In genomic region chr20:33687370-33687915, GRCh38 we compare ENCODE assay signal across 9 cellular contexts. TPM values are rescaled to one million over a fixed set of nuclear protein-coding genes. Genes with fewer than 3 reads are reported as not detected.
DNase-seq lines count a peak whose midpoint lies in the region; ATAC-seq and TF ChIP-seq lines count a peak whose summit lies in the region.
"Had no signal": no experiment of that assay in that cellular context is flagged by ENCODE, and none has a peak within 500 bp of the region (broad histone marks: within the 10 kb centered on the region; RNA-seq: fewer than 3 reads in every experiment).

No MANE protein-coding gene starts in this region.

- H3K9me3 ChIP-seq in GM23248 (ENCODE audit: low read depth) (no peaks in the 10 kb centered on the region), ascending aorta (no peaks in the 10 kb centered on the region)

- no peak overlapping the region for H3K9ac ChIP-seq in GM23248

- H3K27me3 ChIP-seq in GM23248 (replicated peaks; ENCODE audit: insufficient read depth), result no peaks in the 10 kb centered on the region
- H3K27me3 ChIP-seq in ascending aorta, result no peaks in the 10 kb centered on the region

- no peaks in the 10 kb centered on the region for H4K20me1 ChIP-seq in GM23248 (ENCODE audit: insufficient read depth)

- ATAC-seq in omental fat pad (ENCODE audit: low FRiP score) (peak; percentile 27), GM18498 (IDR thresholded peaks at IDR 0.05; ENCODE audit: unreplicated experiment) (no peak)

- TF ChIP-seq CTCF in ascending aorta (IDR thresholded peaks at IDR 0.05) (no peak), omental fat pad (IDR thresholded peaks at IDR 0.05) (no peak)

- peak overlapping the region; percentile 84; the same call in 1 of the 2 replicates for H2AFZ ChIP-seq in GM23248

- DNase-seq in GM23248, result peak; percentile 22
- peak; percentile 88 to 89 for DNase-seq in NOMO-1 (lab: John Stamatoyannopoulos, UW; ENCODE audit: unreplicated experiment in 2 of 2)
- no peak for DNase-seq in ascending aorta (ENCODE audit: low spot score in 2 of 2)
- no peak for DNase-seq in omental fat pad (ENCODE audit: low spot score)
- DNase-seq in GM19238 (ENCODE audit: insufficient read length, low spot score), result no peak
- no peak for DNase-seq in NCI-H2107 treated with DMSO at 0.1 percent for 48 hours (lab: John Stamatoyannopoulos, UW; ENCODE audit: unreplicated experiment)

- peaks cover 22% of the 10 kb centered on the region for H3K79me2 ChIP-seq in GM23248 (ENCODE audit: insufficient read depth)

- H3K4me1 ChIP-seq in GM23248 (ENCODE audit: insufficient read depth) (peaks cover 8% of the 10 kb centered on the region), ascending aorta (peaks cover 3 to 4% of the 10 kb centered on the region in 2 donors)

- in situ Hi-C loops in GM23248 (cut with MboI), result no loop called here

- H3K9me2 ChIP-seq in GM23248 (ENCODE audit: insufficient read depth), result no peaks in the 10 kb centered on the region

- intact Hi-C loops in ascending aorta (cut with DNase I), result no loop called here

- H3K4me2 ChIP-seq in GM23248 (ENCODE audit: unreplicated experiment), result no peak overlapping the region

- no peaks in the 10 kb centered on the region; the same call in 1 of the 2 replicates for H3F3A ChIP-seq in GM23248 (ENCODE audit: insufficient read depth)

- H3K36me3 ChIP-seq in GM23248 (ENCODE audit: low read depth), result no peaks in the 10 kb centered on the region
- H3K36me3 ChIP-seq in ascending aorta, result no peaks in the 10 kb centered on the region

- WGBS in GM23248 (ENCODE audit: low coverage in 1 of 2, low lambda C conversion rate in 2 of 2, missing lambda C conversion rate in 2 of 2), 2 experiments, result 71% methylated on average over 8 of the region's 8 CpGs

- H3K4me3 ChIP-seq in GM23248 (no peak overlapping the region), ascending aorta (no peak overlapping the region)

- H3K27ac ChIP-seq in GM23248 (no peak overlapping the region), ascending aorta (peak overlapping the region; percentile 9 to 58)

RNA-seq across cellular contexts. Expression of gene E2F1, which starts 1.3 kb away (rescaled TPM):
- 9.0 and 12.9 TPM in 2 replicates for total RNA-seq in GM23248 (2014; rRNA removed; shearing (Covaris generic))
- 4.3 and 4.9 TPM in 2 replicates for polyA plus RNA-seq in GM23248 (2016; fragmentation: Nextera tagmentation; extraction: Ambion mirVana)
- total RNA-seq in ascending aorta, result 0.53 TPM
- 1 to 10 TPM; 1.2 to 1.9 (median 1.5) TPM for total RNA-seq in omental fat pad

RNA-seq across cellular contexts. Expression of gene NECAB3, which starts 13.2 kb away (rescaled TPM):
- 27.1 and 27.3 TPM in 2 replicates for total RNA-seq in GM23248 (2014; rRNA removed; shearing (Covaris generic))
- 11.0 and 13.4 TPM in 2 replicates for polyA plus RNA-seq in GM23248 (2016; fragmentation: Nextera tagmentation; extraction: Ambion mirVana)
- 21.3 TPM for total RNA-seq in ascending aorta
- total RNA-seq in omental fat pad, result 10 to 100 TPM; 19.1 to 29.8 (median 26.8) TPM

RNA-seq across cellular contexts. Expression of gene ACTL10, which starts 20.7 kb away (rescaled TPM):
- 3.2 and 3.4 TPM in 2 replicates for total RNA-seq in GM23248 (2014; rRNA removed; shearing (Covaris generic))
- polyA plus RNA-seq in GM23248 (2016; fragmentation: Nextera tagmentation; extraction: Ambion mirVana), result 1.5 and 1.7 TPM in 2 replicates
- total RNA-seq in ascending aorta (26.3 TPM), omental fat pad (1 to 10 TPM; 1.1 to 2.4 (median 1.8) TPM)
- total RNA-seq: NCI-H460 had no signal

RNA-seq across cellular contexts. Expression of gene C20orf144, which starts 25.3 kb away (rescaled TPM):
- total RNA-seq in GM23248 (2014; rRNA removed; shearing (Covaris generic)), result 0.63 TPM in 1 of 2 replicates, not detected in the other
- 0.25 and 0.41 TPM in 2 replicates for polyA plus RNA-seq in GM23248 (2016; fragmentation: Nextera tagmentation; extraction: Ambion mirVana)
- total RNA-seq in ascending aorta (not detected), omental fat pad (not detected)
- total RNA-seq: kidney epithelial cell, NCI-H460 had no signal

RNA-seq across cellular contexts. Expression of gene PXMP4, which starts 32.7 kb away (rescaled TPM):
- 5.9 and 14.3 TPM in 2 replicates for total RNA-seq in GM23248 (2014; rRNA removed; shearing (Covaris generic))
- polyA plus RNA-seq in GM23248 (2016; fragmentation: Nextera tagmentation; extraction: Ambion mirVana), result 14.1 and 16.4 TPM in 2 replicates
- total RNA-seq in ascending aorta, result 38.0 TPM
- 1 to 10 TPM; 3.6 to 8.7 (median 4.8) TPM for total RNA-seq in omental fat pad

Comparison
In these comparisons a context has a peak if more than half of its experiments do, and no peak if none do; other contexts are left out.
1. DNase-seq: peak in GM23248 (single experiment) and NOMO-1 (2 of 2); none in ascending aorta (0 of 2), omental fat pad (single experiment), GM19238 (single experiment) and NCI-H2107 treated with DMSO at 0.1 percent for 48 hours (single experiment).